ENCODE assay signal across 9 cellular contexts in genomic region chr3:71102111-71103039, GRCh38.
A peak's percentile ranks its signal among the peaks of the same experiment; 100 is the strongest.
DNase-seq lines count a peak whose midpoint lies in the region; ATAC-seq and TF ChIP-seq lines count a peak whose summit lies in the region.
"Had no signal": no experiment of that assay in that cellular context is flagged by ENCODE, and none has a peak within 500 bp of the region (broad histone marks: within the 10 kb centered on the region; RNA-seq: fewer than 3 reads in every experiment).

No MANE protein-coding gene starts in this region.

- H3K9me3 Mint-ChIP-seq in activated B cell treated with CpG ODN at 0.5 μM for 24 hours, result no peaks in the 10 kb centered on the region

- H3F3A ChIP-seq in PC-9 (ENCODE audit: insufficient read depth, low read depth), result no peaks in the 10 kb centered on the region

- H3K36me3 Mint-ChIP-seq in activated B cell treated with CpG ODN at 0.5 μM for 24 hours (ENCODE audit: low read depth), result peaks cover 83% of the 10 kb centered on the region

- H3K4me1 ChIP-seq in left ventricle myocardium inferior, result peaks cover 68% of the 10 kb centered on the region
- peaks cover 28% of the 10 kb centered on the region for H3K4me1 ChIP-seq in suprapubic skin
- H3K4me1 ChIP-seq in PC-9 (replicated peaks; ENCODE audit: insufficient read depth), result no peaks in the 10 kb centered on the region

- intact Hi-C loops in activated B cell treated with CpG ODN at 0.5 μM for 24 hours (cut with micrococcal nuclease) (no loop called here), left ventricle myocardium inferior (cut with micrococcal nuclease) (no loop called here), PC-9 (cut with micrococcal nuclease; ENCODE audit: unreplicated experiment) (no loop called here)

- BruUV-seq in PC-9 (replicated peaks; lab: Mats Ljungman, UMichigan), result no TSS peak

- ATAC-seq in activated B cell treated with CpG ODN at 0.5 μM for 24 hours (ENCODE audit: low read depth), result no peak
- ATAC-seq in GM21737 (IDR thresholded peaks at IDR 0.05; ENCODE audit: unreplicated experiment), result no peak

- no peak for TF ChIP-seq POLR2A in suprapubic skin (IDR thresholded peaks at IDR 0.05)

- H3K9me3 ChIP-seq in left ventricle myocardium inferior (replicated peaks), result no peaks in the 10 kb centered on the region
- no peaks in the 10 kb centered on the region for H3K9me3 ChIP-seq in suprapubic skin
- no peaks in the 10 kb centered on the region for H3K9me3 ChIP-seq in PC-9 (ENCODE audit: insufficient read depth, low read depth)

- H3K27ac ChIP-seq in left ventricle myocardium inferior (replicated peaks) (peak overlapping the region; percentile 10), suprapubic skin (peak overlapping the region; percentile 70), PC-9 (no peak overlapping the region)
- H3K27ac ChIP-seq: 22Rv1 had no signal

- H3K27me3 Mint-ChIP-seq in activated B cell treated with CpG ODN at 0.5 μM for 24 hours, result no peaks in the 10 kb centered on the region

- H3K27ac Mint-ChIP-seq in activated B cell treated with CpG ODN at 0.5 μM for 24 hours, result peak overlapping the region; percentile 85

- WGBS in suprapubic skin, result 60% methylated on average over 11 of the region's 11 CpGs

- POLR2A ChIA-PET in activated B cell treated with CpG ODN at 0.5 μM for 24 hours (lab: Charles Lee), result interaction anchor here (0.7 to 34.8 kb wide), 11 partner anchors 7 to 295 kb away, joined by 4 to 785 read pairs (median 7); no protein-coding TSS in a partner anchor
- POLR2A ChIA-PET in PC-9 (lab: Charles Lee; ENCODE audit: unreplicated experiment), result no interaction called here

- H2AFZ ChIP-seq in PC-9, result no peak overlapping the region

- peaks cover 94% of the 10 kb centered on the region for H3K4me1 Mint-ChIP-seq in activated B cell treated with CpG ODN at 0.5 μM for 24 hours

- CTCF ChIA-PET in activated B cell treated with CpG ODN at 0.5 μM for 24 hours (lab: Charles Lee) (interaction anchor here (0.7 kb wide), 1 partner anchor 12 kb away, joined by 3 read pairs; no protein-coding TSS in a partner anchor), PC-9 (lab: Charles Lee) (interaction anchor here (0.7 kb wide), 2 partner anchors 13 to 56 kb away, joined by 6 to 8 read pairs; no protein-coding TSS in a partner anchor)

- H3K4me3 ChIP-seq in left ventricle myocardium inferior (no peak overlapping the region), suprapubic skin (no peak overlapping the region), PC-9 (no peak overlapping the region)

- H3K36me3 ChIP-seq in left ventricle myocardium inferior (no peaks in the 10 kb centered on the region), suprapubic skin (no peaks in the 10 kb centered on the region), PC-9 (ENCODE audit: low read depth) (no peaks in the 10 kb centered on the region)

- H3K27me3 ChIP-seq in left ventricle myocardium inferior (ENCODE audit: low read depth) (no peaks in the 10 kb centered on the region), suprapubic skin (no peaks in the 10 kb centered on the region), PC-9 (ENCODE audit: insufficient read depth, low read depth) (no peaks in the 10 kb centered on the region)

- H3K9me2 ChIP-seq in PC-9 (ENCODE audit: insufficient read depth), result no peaks in the 10 kb centered on the region

- peak overlapping the region; percentile 57 for H3K4me3 Mint-ChIP-seq in activated B cell treated with CpG ODN at 0.5 μM for 24 hours

- no peaks in the 10 kb centered on the region for H4K20me1 ChIP-seq in PC-9 (ENCODE audit: insufficient read depth)

- TF ChIP-seq CTCF in activated B cell treated with CpG ODN at 0.5 μM for 24 hours (IDR thresholded peaks at IDR 0.05), result no peak
- TF ChIP-seq CTCF in left ventricle myocardium inferior (IDR thresholded peaks at IDR 0.05; ENCODE audit: borderline replicate concordance), result no peak
- TF ChIP-seq CTCF in suprapubic skin (IDR thresholded peaks at IDR 0.05), result no peak
- no peak for TF ChIP-seq CTCF in PC-9 (conservative IDR thresholded peaks at IDR 0.05)

- DNase-seq in DMS 273 (lab: John Stamatoyannopoulos, UW; ENCODE audit: unreplicated experiment), result peak; percentile 7
- no peak for DNase-seq in DMS 273 treated with DMSO at 0.1 percent for 48 hours (lab: John Stamatoyannopoulos, UW)
- no peak for DNase-seq in activated B cell treated with CpG ODN at 0.5 μM for 24 hours
- DNase-seq in left ventricle myocardium inferior, result no peak
- no peak for DNase-seq in suprapubic skin (ENCODE audit: low spot score in 2 of 2)
- no peak for DNase-seq in activated CD8-positive, alpha-beta memory T cell treated with anti-CD3 and anti-CD28 coated beads for 24 hours
- DNase-seq in PC-9, result no peak

- H3K79me2 ChIP-seq in PC-9 (ENCODE audit: low read depth), result no peaks in the 10 kb centered on the region

- peak; percentile 22 for TF ChIP-seq EP300 in suprapubic skin (IDR thresholded peaks at IDR 0.05)

- no peak overlapping the region for H3K4me2 ChIP-seq in PC-9
